ENCODE assay signal across 15 cellular contexts in genomic region chr21:39637971-39638628, GRCh38. TPM values are rescaled to one million over a fixed set of nuclear protein-coding genes. Genes with fewer than 3 reads are reported as not detected.
A peak's percentile ranks its signal among the peaks of the same experiment; 100 is the strongest.
DNase-seq lines count a peak whose midpoint lies in the region; ATAC-seq and TF ChIP-seq lines count a peak whose summit lies in the region.
"Had no signal": no experiment of that assay in that cellular context is flagged by ENCODE, and none has a peak within 500 bp of the region (broad histone marks: within the 10 kb centered on the region; RNA-seq: fewer than 3 reads in every experiment).

No MANE protein-coding gene starts in this region.

- no peak overlapping the region for H3K14ac ChIP-seq in mesenchymal stem cell (ENCODE audit: low read length in 2 of 2)

- H3K18ac ChIP-seq in mesenchymal stem cell (ENCODE audit: low read depth in 1 of 2, low read length in 2 of 2) = no peak overlapping the region

- H2AFZ ChIP-seq in mesenchymal stem cell (ENCODE audit: low read depth, low read length) = no peak overlapping the region

- no peak overlapping the region for H3K4ac ChIP-seq in mesenchymal stem cell (ENCODE audit: low read depth in 1 of 2, low read length in 2 of 2)

- DNase-seq in body of pancreas (no peak), mesenchymal stem cell (no peak), thyroid gland (no peak)
- DNase-seq in activated naive CD8-positive, alpha-beta T cell treated with anti-CD3 and anti-CD28 coated beads, Interleukin-2, amount 50 U/mL, for 24 hours = no peak
- DNase-seq: activated CD8-positive, alpha-beta memory T cell treated with anti-CD3 and anti-CD28 coated beads for 24 hours; activated naive CD8-positive, alpha-beta T cell treated with anti-CD3 and anti-CD28 coated beads, Interleukin-2, amount 10 ng/mL, durations not matched to agents 7 days and 5 days; NCI-H1694 treated with DMSO at 0.1 percent for 48 hours; NCI-H226; testis had no signal

- H3K23ac ChIP-seq in mesenchymal stem cell (ENCODE audit: low read length in 2 of 2) = no peak overlapping the region

- no peak overlapping the region for H2BK12ac ChIP-seq in mesenchymal stem cell (ENCODE audit: low read length in 2 of 2)

- peak overlapping the region; percentile 26 for H2AK5ac ChIP-seq in mesenchymal stem cell (ENCODE audit: low read length, severe bottlenecking)

- H3K9me3 Mint-ChIP-seq in activated naive CD8-positive, alpha-beta T cell treated with anti-CD3 and anti-CD28 coated beads, Interleukin-2, amount 50 U/mL, for 24 hours = no peaks in the 10 kb centered on the region
- H3K9me3 Mint-ChIP-seq: T-helper 1 cell treated with Interleukin-12 subunit alpha and Interleukin-12 subunit beta and Interleukin-4 antibody, amounts not matched to agents 30 μg/mL and 1 μg/mL, for 36 hours had no signal

- no peak overlapping the region for H4K8ac ChIP-seq in mesenchymal stem cell (ENCODE audit: low read length)

- H3K4me1 Mint-ChIP-seq in activated naive CD8-positive, alpha-beta T cell treated with anti-CD3 and anti-CD28 coated beads, Interleukin-2, amount 50 U/mL, for 24 hours = no peaks in the 10 kb centered on the region
- H3K4me1 Mint-ChIP-seq: activated naive CD8-positive, alpha-beta T cell treated with anti-CD3 and anti-CD28 coated beads, Interleukin-2, amount 10 ng/mL, durations not matched to agents 7 days and 5 days had no signal

- no peak overlapping the region for H4K91ac ChIP-seq in mesenchymal stem cell (ENCODE audit: low read length)

- no peak overlapping the region for H2BK5ac ChIP-seq in mesenchymal stem cell (ENCODE audit: low read depth, low read length, poor library complexity, severe bottlenecking)

- no peak overlapping the region for H3K4me3 ChIP-seq in HUES64 (ENCODE audit: low read length)
- H3K4me3 ChIP-seq in body of pancreas = no peak overlapping the region
- H3K4me3 ChIP-seq in mesenchymal stem cell (ENCODE audit: insufficient read depth in 1 of 2, low read depth in 1 of 2, low read length in 2 of 2) = no peak overlapping the region
- no peak overlapping the region for H3K4me3 ChIP-seq in thyroid gland (replicated peaks in 1 of 3)
- H3K4me3 ChIP-seq: HAP-1, skin epidermis, testis had no signal

- H3K36me3 ChIP-seq in HUES64 (ENCODE audit: insufficient read depth, low read length) (no peaks in the 10 kb centered on the region), body of pancreas (replicated peaks in 1 of 2; ENCODE audit: insufficient read depth in 1 of 2, low read depth in 2 of 2) (no peaks in the 10 kb centered on the region), mesenchymal stem cell (ENCODE audit: control insufficient read depth in 1 of 2, insufficient read depth in 2 of 2, low read depth in 1 of 2, low read length in 2 of 2) (no peaks in the 10 kb centered on the region), thyroid gland (no peaks in the 10 kb centered on the region)
- H3K36me3 ChIP-seq: HAP-1 had no signal

- H3K27ac ChIP-seq in HUES64 (ENCODE audit: low read depth, low read length) (peak overlapping the region; percentile 5; the same call in 1 of the 2 replicates), body of pancreas (peak overlapping the region in 3 of 4 donors; percentile 59 to 70 (median 66)), mesenchymal stem cell (ENCODE audit: low read length, poor library complexity, severe bottlenecking) (no peak overlapping the region), thyroid gland (peak overlapping the region in 2 of 3 donors; percentile 76 to 85)
- H3K27ac ChIP-seq: skin epidermis, testis had no signal

- no peaks in the 10 kb centered on the region for H3K36me3 Mint-ChIP-seq in activated naive CD8-positive, alpha-beta T cell treated with anti-CD3 and anti-CD28 coated beads, Interleukin-2, amount 50 U/mL, for 24 hours (ENCODE audit: low read depth)
- H3K36me3 Mint-ChIP-seq: activated naive CD8-positive, alpha-beta T cell treated with anti-CD3 and anti-CD28 coated beads, Interleukin-2, amount 10 ng/mL, durations not matched to agents 7 days and 5 days had no signal

- TF ChIP-seq CTCF in body of pancreas (IDR thresholded peaks at IDR 0.05) (no peak), thyroid gland (IDR thresholded peaks at IDR 0.05) (no peak)

- TF ChIP-seq POLR2A in body of pancreas (IDR thresholded peaks at IDR 0.05) = no peak
- no peak for TF ChIP-seq POLR2A in thyroid gland (IDR thresholded peaks at IDR 0.05)

- 82% methylated on average over 17 of the region's 17 CpGs for WGBS in HUES64
- WGBS in body of pancreas, 2 donors = 78 to 82% methylated on average over 6 to 17 of the region's 17 CpGs
- 85% methylated on average over 17 of the region's 17 CpGs for WGBS in mesenchymal stem cell
- WGBS in thyroid gland, 2 donors = 82 to 83% methylated on average over 17 of the region's 17 CpGs

- ATAC-seq in body of pancreas = no peak
- ATAC-seq in activated naive CD8-positive, alpha-beta T cell treated with anti-CD3 and anti-CD28 coated beads, Interleukin-2, amount 50 U/mL, for 24 hours = no peak
- ATAC-seq in HG02840 (IDR thresholded peaks at IDR 0.05; ENCODE audit: low FRiP score, unreplicated experiment) = no peak
- ATAC-seq in GM19023 (IDR thresholded peaks at IDR 0.05; ENCODE audit: unreplicated experiment) = no peak

- H3K27me3 ChIP-seq in HUES64 (ENCODE audit: insufficient read depth, low read length) (no peaks in the 10 kb centered on the region), body of pancreas (no peaks in the 10 kb centered on the region), mesenchymal stem cell (ENCODE audit: control insufficient read depth in 1 of 2, insufficient read depth in 1 of 2, low read length in 2 of 2) (peaks cover 0 to 4% of the 10 kb centered on the region in 2 experiments), thyroid gland (no peaks in the 10 kb centered on the region)
- H3K27me3 ChIP-seq: testis had no signal

- peaks cover 13% of the 10 kb centered on the region for H3K27me3 Mint-ChIP-seq in activated naive CD8-positive, alpha-beta T cell treated with anti-CD3 and anti-CD28 coated beads, Interleukin-2, amount 50 U/mL, for 24 hours

- H3K4me2 ChIP-seq in mesenchymal stem cell (ENCODE audit: low read length, poor library complexity, severe bottlenecking) = no peak overlapping the region

- H2BK15ac ChIP-seq in mesenchymal stem cell (ENCODE audit: low read depth, poor library complexity, severe bottlenecking) = no peak overlapping the region

- peaks cover 30% of the 10 kb centered on the region for H3K79me1 ChIP-seq in mesenchymal stem cell (replicated peaks; ENCODE audit: low read length, poor library complexity, severe bottlenecking)

- no peak overlapping the region for H3K9ac ChIP-seq in HUES64 (ENCODE audit: low read depth, low read length)
- no peak overlapping the region for H3K9ac ChIP-seq in mesenchymal stem cell (ENCODE audit: low read length)

- no peak overlapping the region for H3K27ac Mint-ChIP-seq in activated naive CD8-positive, alpha-beta T cell treated with anti-CD3 and anti-CD28 coated beads, Interleukin-2, amount 50 U/mL, for 24 hours
- H3K27ac Mint-ChIP-seq: activated naive CD8-positive, alpha-beta T cell treated with anti-CD3 and anti-CD28 coated beads, Interleukin-2, amount 10 ng/mL, durations not matched to agents 7 days and 5 days; T-helper 1 cell treated with Interleukin-12 subunit alpha and Interleukin-12 subunit beta and Interleukin-4 antibody, amounts not matched to agents 30 μg/mL and 1 μg/mL, for 36 hours had no signal

- no peak overlapping the region for H2BK120ac ChIP-seq in mesenchymal stem cell (ENCODE audit: low read depth, low read length)

- H3K4me1 ChIP-seq in HUES64 (ENCODE audit: insufficient read depth, low read length) = peaks cover 50% of the 10 kb centered on the region
- H3K4me1 ChIP-seq in body of pancreas = peaks cover 51% of the 10 kb centered on the region
- peaks cover 26% of the 10 kb centered on the region for H3K4me1 ChIP-seq in mesenchymal stem cell (ENCODE audit: control insufficient read depth, insufficient read depth, low read depth, low read length)
- peaks cover 23 to 35% of the 10 kb centered on the region in 2 donors for H3K4me1 ChIP-seq in thyroid gland
- H3K4me1 ChIP-seq: HAP-1, testis had no signal

- H3K9me3 ChIP-seq in HUES64 (ENCODE audit: insufficient read depth, low read depth, low read length) (no peaks in the 10 kb centered on the region), body of pancreas (no peaks in the 10 kb centered on the region), mesenchymal stem cell (ENCODE audit: control insufficient read depth, low read length) (no peaks in the 10 kb centered on the region), thyroid gland (no peaks in the 10 kb centered on the region)
- H3K9me3 ChIP-seq: HAP-1, testis had no signal

- H3K4me3 Mint-ChIP-seq in activated naive CD8-positive, alpha-beta T cell treated with anti-CD3 and anti-CD28 coated beads, Interleukin-2, amount 50 U/mL, for 24 hours = no peak overlapping the region
- H3K4me3 Mint-ChIP-seq: activated naive CD8-positive, alpha-beta T cell treated with anti-CD3 and anti-CD28 coated beads, Interleukin-2, amount 10 ng/mL, durations not matched to agents 7 days and 5 days; T-helper 1 cell treated with Interleukin-12 subunit alpha and Interleukin-12 subunit beta and Interleukin-4 antibody, amounts not matched to agents 30 μg/mL and 1 μg/mL, for 36 hours had no signal

- intact Hi-C loops in body of pancreas (cut with DNase I) = no loop called here
- intact Hi-C loops in thyroid gland (cut with DNase I) = no loop called here

RNA-seq across cellular contexts. Expression of gene B3GALT5, which starts 25.4 kb away (rescaled TPM):
- polyA plus RNA-seq in HUES64 (2013, experiment 1 of 2) = 5.7 TPM
- polyA plus RNA-seq in HUES64 (2013, experiment 2 of 2) = 4.8 TPM
- total RNA-seq in body of pancreas = 1 to 10 TPM; 4.9 to 5.6 TPM
- 0.07 TPM for polyA plus RNA-seq in mesenchymal stem cell (2013, experiment 1 of 2)
- 0.07 TPM for polyA plus RNA-seq in mesenchymal stem cell (2013, experiment 2 of 2)
- total RNA-seq in thyroid gland = 1 to 10 TPM in 3 of 4 donors, under 1 TPM in 1; 0.27 to 7.4 (median 4.3) TPM
- total RNA-seq: activated naive CD8-positive, alpha-beta T cell treated with anti-CD3 and anti-CD28 coated beads, Interleukin-2, amount 10 ng/mL, durations not matched to agents 7 days and 5 days had no signal
